ENCODE assay signal across 1 cellular context in the genomic region with DNA sequence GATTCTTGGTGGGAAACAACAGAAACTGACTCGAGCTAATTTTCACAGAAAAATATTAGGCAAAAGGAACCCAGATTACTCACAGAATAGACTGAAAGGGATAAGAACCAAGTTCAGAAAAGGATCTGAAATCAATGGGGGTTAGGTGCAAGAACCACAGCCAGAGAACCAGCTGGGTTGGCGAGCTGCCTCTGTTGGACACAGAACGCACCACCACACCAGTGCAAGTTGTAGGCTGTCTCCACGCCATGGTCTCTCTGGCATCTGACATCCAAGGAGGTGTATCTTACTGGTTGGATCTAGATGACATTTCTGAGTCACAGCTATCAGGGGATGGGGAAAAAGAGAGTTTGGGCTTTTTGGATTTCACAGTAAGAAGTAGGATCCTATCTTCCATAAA.
TF ChIP-seq lines count a peak whose summit lies in the region.

No MANE protein-coding gene starts in this region.

TF ChIP-seq in GM23338, 12 proteins besides CTCF, POLR2A, EP300 and RAD21 (continued from another document):
- TF ChIP-seq CREB1 (CRISPR knock-in tag; IDR thresholded peaks at IDR 0.05; ENCODE audit: low read depth) (no peak), ZNF114 (CRISPR knock-in tag; IDR thresholded peaks at IDR 0.05) (no peak)
